27 cellular contexts compared by ENCODE assay signal in genomic region chr5:172424111-172424490, GRCh38.
DNase-seq lines count a peak whose midpoint lies in the region; TF ChIP-seq lines count a peak whose summit lies in the region.
"Had no signal": no experiment of that assay in that cellular context is flagged by ENCODE, and none has a peak within 500 bp of the region (broad histone marks: within the 10 kb centered on the region; RNA-seq: fewer than 3 reads in every experiment).

No MANE protein-coding gene starts in this region.

- peak overlapping the region; percentile 36 for H3K27ac ChIP-seq in substantia nigra (ENCODE audit: low read depth, low read length, poor library complexity, severe bottlenecking)
- H3K27ac ChIP-seq: cardiac muscle cell had no signal

- intact Hi-C loops in dendritic cell treated with granulocyte-macrophage colony-stimulating factor and Interleukin-4, amounts not matched to agents 40 ng/mL and 50 ng/mL, for 4 days (cut with micrococcal nuclease), result no loop called here

- peaks cover 11% of the 10 kb centered on the region for H3K36me3 Mint-ChIP-seq in dendritic cell treated with granulocyte-macrophage colony-stimulating factor and Interleukin-4, amounts not matched to agents 40 ng/mL and 50 ng/mL, for 4 days (ENCODE audit: low read depth)
- H3K36me3 Mint-ChIP-seq in nephron progenitor cell (ENCODE audit: low read depth), result peaks cover 68% of the 10 kb centered on the region
- H3K36me3 Mint-ChIP-seq: CD8-positive, alpha-beta memory T cell; IgD-negative memory B cell; naive B cell; T-cell had no signal

- no peaks in the 10 kb centered on the region for H3K9me3 Mint-ChIP-seq in dendritic cell treated with granulocyte-macrophage colony-stimulating factor and Interleukin-4, amounts not matched to agents 40 ng/mL and 50 ng/mL, for 4 days
- H3K9me3 Mint-ChIP-seq in nephron progenitor cell, result no peaks in the 10 kb centered on the region
- H3K9me3 Mint-ChIP-seq: CD8-positive, alpha-beta memory T cell; GM23338; HFFc6; T-cell had no signal

- DNase-seq in MV-4-11 (lab: John Stamatoyannopoulos, UW) (peak; percentile 16), nephron progenitor cell (no peak), substantia nigra (lab: John Stamatoyannopoulos, UW) (no peak), foreskin melanocyte (no peak), germinal center (ENCODE audit: low spot score) (no peak), NCI-H2029 treated with DMSO at 0.1 percent for 48 hours (lab: John Stamatoyannopoulos, UW) (no peak), T-helper 9 cell (no peak)
- DNase-seq: activated CD8-positive, alpha-beta memory T cell treated with anti-CD3 and anti-CD28 coated beads for 24 hours; activated gamma-delta T cell treated with Interleukin-2 at 50 U/mL for 16 hours; activated T-cell treated with anti-CD3 and anti-CD28 coated beads, Interleukin-2, amount 50 U/mL, for 1 hour; CD8-positive, alpha-beta memory T cell; cortex of kidney; HFFc6; left cardiac atrium; mesendoderm; naive B cell; NCI-H1436; NCI-H2171 treated with DMSO at 0.1 percent for 48 hours; NCI-H524; SIG-M5; stimulated activated CD4-positive, alpha-beta T cell treated with anti-CD3 and anti-CD28 coated beads, Interleukin-4, amount 100 ng/mL, for 4 hours; stimulated activated naive CD4-positive, alpha-beta T cell; T-cell had no signal

- peak overlapping the region; percentile 20 for H3K27ac Mint-ChIP-seq in dendritic cell treated with granulocyte-macrophage colony-stimulating factor and Interleukin-4, amounts not matched to agents 40 ng/mL and 50 ng/mL, for 4 days
- peak overlapping the region; percentile 90 for H3K27ac Mint-ChIP-seq in nephron progenitor cell
- H3K27ac Mint-ChIP-seq: CD8-positive, alpha-beta memory T cell; GM23338; HFFc6; IgD-negative memory B cell; naive B cell; T-cell had no signal

- no peak for TF ChIP-seq CTCF in nephron progenitor cell (IDR thresholded peaks at IDR 0.05)

- H3K27me3 Mint-ChIP-seq in dendritic cell treated with granulocyte-macrophage colony-stimulating factor and Interleukin-4, amounts not matched to agents 40 ng/mL and 50 ng/mL, for 4 days, result peaks cover 39% of the 10 kb centered on the region
- H3K27me3 Mint-ChIP-seq in nephron progenitor cell (ENCODE audit: low read depth, poor library complexity), result peaks cover 2% of the 10 kb centered on the region

- H3K4me1 Mint-ChIP-seq in dendritic cell treated with granulocyte-macrophage colony-stimulating factor and Interleukin-4, amounts not matched to agents 40 ng/mL and 50 ng/mL, for 4 days (ENCODE audit: low read depth), result peaks cover 40% of the 10 kb centered on the region
- peaks cover 52% of the 10 kb centered on the region for H3K4me1 Mint-ChIP-seq in nephron progenitor cell
- H3K4me1 Mint-ChIP-seq: CD8-positive, alpha-beta memory T cell; naive B cell had no signal

- H3K4me3 Mint-ChIP-seq in dendritic cell treated with granulocyte-macrophage colony-stimulating factor and Interleukin-4, amounts not matched to agents 40 ng/mL and 50 ng/mL, for 4 days, result no peak overlapping the region
- H3K4me3 Mint-ChIP-seq in nephron progenitor cell, result no peak overlapping the region
- H3K4me3 Mint-ChIP-seq: CD8-positive, alpha-beta memory T cell; GM23338; HFFc6; naive B cell; T-cell had no signal
